In the genomic region with DNA sequence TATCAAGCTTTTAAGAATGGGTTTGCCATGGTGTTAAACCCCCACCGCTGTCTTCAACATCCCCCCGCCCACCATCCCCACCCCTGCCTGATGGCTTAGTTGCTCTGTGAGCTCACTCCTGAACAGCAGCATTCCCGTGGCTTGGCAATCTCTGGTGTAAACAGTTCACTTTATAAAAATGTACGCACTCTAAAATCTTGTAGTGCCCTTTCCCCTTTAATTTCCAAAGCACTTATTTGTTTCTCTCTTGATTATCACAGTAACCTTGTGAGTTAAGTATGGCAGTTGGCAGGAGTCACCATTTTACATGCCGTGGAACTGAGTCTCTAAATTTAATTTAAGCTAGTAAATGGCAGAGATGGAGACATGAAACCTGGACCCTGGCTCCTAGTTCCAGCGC, we compare ENCODE assay signal across 10 cellular contexts.
A peak's percentile ranks its signal among the peaks of the same experiment; 100 is the strongest.
DNase-seq lines count a peak whose midpoint lies in the region; ATAC-seq, FAIRE-seq and TF ChIP-seq lines count a peak whose summit lies in the region.
"Had no signal": no experiment of that assay in that cellular context is flagged by ENCODE, and none has a peak within 500 bp of the region (broad histone marks: within the 10 kb centered on the region; RNA-seq: fewer than 3 reads in every experiment).

No MANE protein-coding gene starts in this region.

- H3K79me2 ChIP-seq in OCI-LY3 (ENCODE audit: low read length) = peaks cover 25% of the 10 kb centered on the region

- peak overlapping the region; percentile 40 for H3K4me2 ChIP-seq in OCI-LY3 (ENCODE audit: low read length)

- ATAC-seq in sciatic nerve = peak; percentile 30

- TF ChIP-seq CTCF in OCI-LY3 (IDR thresholded peaks at IDR 0.05; ENCODE audit: low read depth, low read length) = no peak
- TF ChIP-seq CTCF in esophagus muscularis mucosa (IDR thresholded peaks at IDR 0.05) = no peak

- TF ChIP-seq EP300 in esophagus muscularis mucosa (IDR thresholded peaks at IDR 0.05) = no peak

- H3K27me3 ChIP-seq in OCI-LY3 (ENCODE audit: low read depth, low read length) (no peaks in the 10 kb centered on the region), esophagus muscularis mucosa (no peaks in the 10 kb centered on the region)

- H3K27ac ChIP-seq in OCI-LY3 (ENCODE audit: low read length) (no peak overlapping the region), esophagus muscularis mucosa (replicated peaks in 1 of 4) (peak overlapping the region; percentile 56 to 80 (median 72))

- DNase-seq in DMS79 treated with DMSO at 0.1 percent for 48 hours (lab: John Stamatoyannopoulos, UW) (peak; percentile 36), esophagus muscularis mucosa (ENCODE audit: extremely low spot score) (no peak), sciatic nerve (ENCODE audit: low spot score) (no peak), Kasumi-1 (lab: John Stamatoyannopoulos, UW) (no peak), OCI-M1 (lab: John Stamatoyannopoulos, UW) (no peak), activated gamma-delta T cell (lab: John Stamatoyannopoulos, UW) (no peak), HTR-8/SVneo (ENCODE audit: insufficient read length, low spot score) (no peak)
- DNase-seq: NCI-H526 had no signal

- H4K20me1 ChIP-seq in OCI-LY3 (ENCODE audit: insufficient read depth, low read length) = peaks cover 23% of the 10 kb centered on the region; the same call in 1 of the 2 replicates

- no peak overlapping the region for H2AFZ ChIP-seq in OCI-LY3 (ENCODE audit: low read depth, low read length)

- TF ChIP-seq POLR2A in esophagus muscularis mucosa (IDR thresholded peaks at IDR 0.05; ENCODE audit: low read depth) = no peak

- H3K4me3 ChIP-seq in OCI-LY3 (ENCODE audit: low read length) (no peak overlapping the region), esophagus muscularis mucosa (no peak overlapping the region)

- FAIRE-seq in HTR-8/SVneo (lab: Jason Lieb, UNC) = no peak
- FAIRE-seq: islet of Langerhans had no signal

- intact Hi-C loops in esophagus muscularis mucosa (cut with DNase I) (no loop called here), sciatic nerve (cut with DNase I) (no loop called here)

- no peak overlapping the region for H3K9ac ChIP-seq in OCI-LY3 (ENCODE audit: low read length)

- WGBS in esophagus muscularis mucosa = 61% methylated on average over 6 of the region's 6 CpGs

- H3K9me3 ChIP-seq in OCI-LY3 (ENCODE audit: insufficient read depth, low read length) = no peaks in the 10 kb centered on the region
- H3K9me3 ChIP-seq in esophagus muscularis mucosa = no peaks in the 10 kb centered on the region

- H3K4me1 ChIP-seq in OCI-LY3 (ENCODE audit: low read length) (peaks cover 44% of the 10 kb centered on the region), esophagus muscularis mucosa (peaks cover 78 to 93% (median 85%) of the 10 kb centered on the region in 4 donors)

- H3K36me3 ChIP-seq in OCI-LY3 (replicated peaks; ENCODE audit: low read depth, low read length) (peaks cover 12% of the 10 kb centered on the region), esophagus muscularis mucosa (peaks cover 0 to 5% (median 0%) of the 10 kb centered on the region in 4 donors)
